14 cellular contexts compared by ENCODE assay signal in the genomic region with DNA sequence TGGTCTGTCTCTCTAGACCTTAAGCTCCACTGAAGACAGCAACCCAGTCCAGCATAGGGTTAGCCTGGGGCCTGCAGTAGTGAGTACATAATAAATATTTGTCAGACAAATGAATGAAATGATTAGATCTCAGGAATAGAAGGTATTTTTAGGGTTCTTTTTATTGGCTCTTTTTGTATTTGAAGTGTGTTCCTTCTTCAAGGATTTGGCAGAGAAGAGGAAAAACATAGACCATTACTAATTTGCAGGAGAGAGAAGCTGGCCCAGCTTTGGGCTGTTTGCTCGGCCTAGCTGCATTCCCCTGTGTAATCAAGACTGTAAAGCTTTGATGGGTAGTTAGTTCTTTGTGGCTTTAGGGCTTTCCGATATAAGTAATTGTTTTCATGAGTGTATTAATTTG.
DNase-seq lines count a peak whose midpoint lies in the region; ATAC-seq and TF ChIP-seq lines count a peak whose summit lies in the region.
"Had no signal": no experiment of that assay in that cellular context is flagged by ENCODE, and none has a peak within 500 bp of the region (broad histone marks: within the 10 kb centered on the region; RNA-seq: fewer than 3 reads in every experiment).

No MANE protein-coding gene starts in this region.

- intact Hi-C loops in Panc1 (cut with micrococcal nuclease; ENCODE audit: unreplicated experiment), result no loop called here

- 0 out of 2 replicates have a peak, but pooled peaks cover 3% of the 10 kb centered on the region for H3K4me1 ChIP-seq in Panc1 (ENCODE audit: control insufficient read depth, insufficient read depth, low read length)

- no peaks in the 10 kb centered on the region for H3K36me3 ChIP-seq in Panc1 (ENCODE audit: control insufficient read depth, insufficient read depth, low read length)

- POLR2A ChIA-PET in Panc1 (lab: Charles Lee), result no interaction called here

- peak; percentile 69; the same call in 1 of the 2 replicates for ATAC-seq in Panc1
- ATAC-seq: CD8-positive, alpha-beta T cell had no signal

- H3K9me3 ChIP-seq in Panc1 (ENCODE audit: control insufficient read depth, insufficient read depth, low read depth, low read length), result no peaks in the 10 kb centered on the region

- H3K4me3 ChIP-seq in LNCaP clone FGC (ENCODE audit: low read depth, low read length) (no peak overlapping the region), Panc1 (ENCODE audit: low read depth in 2 of 2, low read length in 2 of 2) (no peak overlapping the region)

- in situ Hi-C loops in Panc1 (cut with HindIII; ENCODE audit: low pct_unique_long_range_greater_than_20kb, low sequenced_read_pairs), result no loop called here

- no peak for TF ChIP-seq CTCF in LNCaP clone FGC (IDR thresholded peaks at IDR 0.05; ENCODE audit: control insufficient read depth, extremely low read depth, insufficient read depth)
- no peak for TF ChIP-seq CTCF in Panc1 (IDR thresholded peaks at IDR 0.05)

- peak; percentile 89 for DNase-seq in LNCaP clone FGC (ENCODE audit: low read depth)
- no peak for DNase-seq in Panc1 (ENCODE audit: low read depth, low spot score)
- DNase-seq in fibroblast of peridontal ligament (ENCODE audit: extremely low read depth), result peak; percentile 15
- DNase-seq in NCI-H524 treated with DMSO at 0.1 percent for 48 hours (lab: John Stamatoyannopoulos, UW), result no peak
- DNase-seq in NK-92 treated with Interleukin-12 subunit alpha and Interleukin-12 subunit beta, amount 100 ng/mL, for 24 hours (lab: John Stamatoyannopoulos, UW), result no peak
- no peak for DNase-seq in LoVo (ENCODE audit: low spot score)
- no peak for DNase-seq in NCI-H146 (lab: John Stamatoyannopoulos, UW)
- DNase-seq: CD8-positive, alpha-beta T cell; COR-L47; DND-41; GF-D8; GOT3; H9 had no signal

- H3K27me3 ChIP-seq in Panc1 (ENCODE audit: control insufficient read depth, insufficient read depth, low read length), result no peaks in the 10 kb centered on the region

- BruUV-seq in Panc1 (replicated peaks; lab: Mats Ljungman, UMichigan), result no TSS peak

- H3K27ac ChIP-seq in Panc1 (ENCODE audit: low read length), result no peak overlapping the region
- H3K27ac ChIP-seq: HL-60 had no signal

- CTCF ChIA-PET in Panc1 (lab: Charles Lee), result no interaction called here

Comparison
In these comparisons a context has a peak if more than half of its experiments do, and no peak if none do; other contexts are left out.
1. DNase-seq: peak in LNCaP clone FGC (single experiment) and fibroblast of peridontal ligament (single experiment); none in Panc1 (single experiment), NCI-H524 treated with DMSO at 0.1 percent for 48 hours (single experiment), NK-92 treated with Interleukin-12 subunit alpha and Interleukin-12 subunit beta, amount 100 ng/mL, for 24 hours (single experiment), LoVo (single experiment) and NCI-H146 (single experiment).